In genomic region chr1:203726417-203726867, GRCh38 we compare ENCODE assay signal across 2 cellular contexts.
TF ChIP-seq lines count a peak whose summit lies in the region.

No MANE protein-coding gene starts in this region.

TF ChIP-seq in SK-N-SH, 30 proteins besides CTCF, POLR2A, EP300 and RAD21 (continued from another document):
- TF ChIP-seq, protein P1, sequence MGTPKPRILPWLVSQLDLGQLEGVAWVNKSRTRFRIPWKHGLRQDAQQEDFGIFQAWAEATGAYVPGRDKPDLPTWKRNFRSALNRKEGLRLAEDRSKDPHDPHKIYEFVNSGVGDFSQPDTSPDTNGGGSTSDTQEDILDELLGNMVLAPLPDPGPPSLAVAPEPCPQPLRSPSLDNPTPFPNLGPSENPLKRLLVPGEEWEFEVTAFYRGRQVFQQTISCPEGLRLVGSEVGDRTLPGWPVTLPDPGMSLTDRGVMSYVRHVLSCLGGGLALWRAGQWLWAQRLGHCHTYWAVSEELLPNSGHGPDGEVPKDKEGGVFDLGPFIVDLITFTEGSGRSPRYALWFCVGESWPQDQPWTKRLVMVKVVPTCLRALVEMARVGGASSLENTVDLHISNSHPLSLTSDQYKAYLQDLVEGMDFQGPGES (IDR thresholded peaks at IDR 0.05; ENCODE audit: low read depth, low read length): no peak

TF ChIP-seq in SK-N-SH treated with all-trans-retinoic acid at 6 μM for 48 hours, 23 proteins besides CTCF, POLR2A, EP300 and RAD21 (continued from another document):
- TF ChIP-seq, protein P2, sequence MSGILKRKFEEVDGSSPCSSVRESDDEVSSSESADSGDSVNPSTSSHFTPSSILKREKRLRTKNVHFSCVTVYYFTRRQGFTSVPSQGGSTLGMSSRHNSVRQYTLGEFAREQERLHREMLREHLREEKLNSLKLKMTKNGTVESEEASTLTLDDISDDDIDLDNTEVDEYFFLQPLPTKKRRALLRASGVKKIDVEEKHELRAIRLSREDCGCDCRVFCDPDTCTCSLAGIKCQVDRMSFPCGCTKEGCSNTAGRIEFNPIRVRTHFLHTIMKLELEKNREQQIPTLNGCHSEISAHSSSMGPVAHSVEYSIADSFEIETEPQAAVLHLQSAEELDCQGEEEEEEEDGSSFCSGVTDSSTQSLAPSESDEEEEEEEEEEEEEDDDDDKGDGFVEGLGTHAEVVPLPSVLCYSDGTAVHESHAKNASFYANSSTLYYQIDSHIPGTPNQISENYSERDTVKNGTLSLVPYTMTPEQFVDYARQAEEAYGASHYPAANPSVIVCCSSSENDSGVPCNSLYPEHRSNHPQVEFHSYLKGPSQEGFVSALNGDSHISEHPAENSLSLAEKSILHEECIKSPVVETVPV (CRISPR knock-in tag; IDR thresholded peaks at IDR 0.05): no peak
- TF ChIP-seq BACH2 (CRISPR knock-in tag; IDR thresholded peaks at IDR 0.05; ENCODE audit: borderline replicate concordance) (no peak), ISL1 (CRISPR knock-in tag; IDR thresholded peaks at IDR 0.05) (no peak), ZNF8 (CRISPR knock-in tag; IDR thresholded peaks at IDR 0.05) (no peak)
